ENCODE assay signal across 8 cellular contexts in genomic region chr20:33686984-33687366, GRCh38. TPM values are rescaled to one million over a fixed set of nuclear protein-coding genes. Genes with fewer than 3 reads are reported as not detected.
A peak's percentile ranks its signal among the peaks of the same experiment; 100 is the strongest.
DNase-seq lines count a peak whose midpoint lies in the region; ATAC-seq and TF ChIP-seq lines count a peak whose summit lies in the region.

No MANE protein-coding gene starts in this region.

- H3K4me1 Mint-ChIP-seq in osteocyte (ENCODE audit: unreplicated experiment): peaks cover 20% of the 10 kb centered on the region

- H3K79me2 ChIP-seq in DND-41 (ENCODE audit: insufficient read depth, low read length) (peaks cover 41% of the 10 kb centered on the region), OCI-LY3 (ENCODE audit: low read length) (peaks cover 41% of the 10 kb centered on the region)

- peaks cover 35% of the 10 kb centered on the region for H3K36me3 ChIP-seq in DND-41 (ENCODE audit: insufficient read depth, low read length)
- peaks cover 22% of the 10 kb centered on the region for H3K36me3 ChIP-seq in OCI-LY3 (replicated peaks; ENCODE audit: low read depth, low read length)

- peak overlapping the region; percentile 60 for H3K27ac Mint-ChIP-seq in osteocyte (ENCODE audit: unreplicated experiment)

- peak overlapping the region; percentile 88 for H3K4me3 Mint-ChIP-seq in osteocyte (ENCODE audit: unreplicated experiment)

- no peak for DNase-seq in DND-41
- no peak for DNase-seq in dorsolateral prefrontal cortex
- no peak for DNase-seq in osteocyte (ENCODE audit: extremely low spot score, unreplicated experiment)
- no peak for DNase-seq in NCI-H146 (lab: John Stamatoyannopoulos, UW)

- no peak for ATAC-seq in DND-41 (ENCODE audit: insufficient read depth, low read depth)
- ATAC-seq in HG02571 (IDR thresholded peaks at IDR 0.05; ENCODE audit: unreplicated experiment): no peak
- ATAC-seq in GM21423 (IDR thresholded peaks at IDR 0.05; ENCODE audit: unreplicated experiment): no peak
- no peak for ATAC-seq in GM21529 (IDR thresholded peaks at IDR 0.05; ENCODE audit: unreplicated experiment)

- no peaks in the 10 kb centered on the region for H3K27me3 Mint-ChIP-seq in osteocyte (ENCODE audit: unreplicated experiment)

- no peaks in the 10 kb centered on the region for H3K9me3 ChIP-seq in DND-41 (ENCODE audit: insufficient read depth, low read length, severe bottlenecking)
- no peaks in the 10 kb centered on the region for H3K9me3 ChIP-seq in OCI-LY3 (ENCODE audit: insufficient read depth, low read length)

- H3K27ac ChIP-seq in DND-41 (ENCODE audit: low read length): peak overlapping the region; percentile 66
- no peak overlapping the region for H3K27ac ChIP-seq in OCI-LY3 (ENCODE audit: low read length)
- peak overlapping the region; percentile 78 to 99 (median 94) for H3K27ac ChIP-seq in dorsolateral prefrontal cortex

- H3K4me2 ChIP-seq in DND-41 (ENCODE audit: insufficient read depth, low read length) (peak overlapping the region; percentile 78), OCI-LY3 (ENCODE audit: low read length) (peak overlapping the region; percentile 99)

- no peaks in the 10 kb centered on the region for H3K36me3 Mint-ChIP-seq in osteocyte (ENCODE audit: unreplicated experiment)

- H2AFZ ChIP-seq in DND-41 (ENCODE audit: low read depth, low read length) (peak overlapping the region; percentile 81), OCI-LY3 (ENCODE audit: low read depth, low read length) (peak overlapping the region; percentile 99)

- peaks cover 63% of the 10 kb centered on the region for H3K4me1 ChIP-seq in DND-41 (ENCODE audit: insufficient read depth, low read length)
- H3K4me1 ChIP-seq in OCI-LY3 (ENCODE audit: low read length): peaks cover 45% of the 10 kb centered on the region

- H3K27me3 ChIP-seq in DND-41 (ENCODE audit: insufficient read depth, low read length, poor library complexity): no peaks in the 10 kb centered on the region
- no peaks in the 10 kb centered on the region for H3K27me3 ChIP-seq in OCI-LY3 (ENCODE audit: low read depth, low read length)
- H3K27me3 ChIP-seq in dorsolateral prefrontal cortex: no peaks in the 10 kb centered on the region

- TF ChIP-seq CTCF in DND-41 (IDR thresholded peaks at IDR 0.05; ENCODE audit: borderline replicate concordance, extremely low read depth, low read length, poor library complexity, severe bottlenecking) (no peak), OCI-LY3 (IDR thresholded peaks at IDR 0.05; ENCODE audit: low read depth, low read length) (no peak), dorsolateral prefrontal cortex (IDR thresholded peaks at IDR 0.05 in 54 of 56, conservative IDR thresholded peaks at IDR 0.05 in 2 of 56; ENCODE audit: low read depth in 1 of 56, partially characterized antibody in 56 of 56) (no peak), osteocyte (IDR thresholded peaks at IDR 0.05) (no peak)

- H4K20me1 ChIP-seq in DND-41 (ENCODE audit: insufficient read depth, low read length): peaks cover 36% of the 10 kb centered on the region
- H4K20me1 ChIP-seq in OCI-LY3 (ENCODE audit: insufficient read depth, low read length): peaks cover 31% of the 10 kb centered on the region

- peak overlapping the region in 1 of 2 experiments; percentile 74; a peak in 3 of 4 replicates for H3K4me3 ChIP-seq in DND-41 (ENCODE audit: low read depth in 1 of 2, low read length in 2 of 2)
- peak overlapping the region; percentile 83 for H3K4me3 ChIP-seq in OCI-LY3 (ENCODE audit: low read length)
- peak overlapping the region; percentile 11 to 68 (median 53) for H3K4me3 ChIP-seq in dorsolateral prefrontal cortex

- intact Hi-C loops in dorsolateral prefrontal cortex (cut with DNase I): loop anchor here in 1 of 2 donors (10.0 kb wide), 1 partner anchor 1322 kb away; no protein-coding TSS in a partner anchor

- H3K9me3 Mint-ChIP-seq in osteocyte (ENCODE audit: unreplicated experiment): no peaks in the 10 kb centered on the region

- peak overlapping the region; percentile 70 for H3K9ac ChIP-seq in DND-41 (ENCODE audit: low read depth, low read length)
- H3K9ac ChIP-seq in OCI-LY3 (ENCODE audit: low read length): peak overlapping the region; percentile 71

RNA-seq across cellular contexts. Expression of gene E2F1, which starts 0.8 kb away (rescaled TPM):
- 10 to 100 TPM in 17 of 120 experiments, 1 to 10 TPM in 103; 5.2 to 12.7 (median 8.2) TPM for total RNA-seq in dorsolateral prefrontal cortex
- 5.6 and 6.3 TPM in 2 replicates for total RNA-seq in osteocyte

RNA-seq across cellular contexts. Expression of gene NECAB3, which starts 12.7 kb away (rescaled TPM):
- 100 to 1,000 TPM in 2 of 120 experiments, 10 to 100 TPM in 118; 40.0 to 107 (median 69.5) TPM for total RNA-seq in dorsolateral prefrontal cortex
- total RNA-seq in osteocyte: 29.1 and 30.0 TPM in 2 replicates

RNA-seq across cellular contexts. Expression of gene ACTL10, which starts 20.2 kb away (rescaled TPM):
- total RNA-seq in dorsolateral prefrontal cortex: 1 to 10 TPM in 1 of 120 experiments, under 1 TPM in 82, not detected in 37; 0.20 to 1.3 (median 0.39) TPM
- 0.52 and 0.54 TPM in 2 replicates for total RNA-seq in osteocyte

RNA-seq across cellular contexts. Expression of gene C20orf144, which starts 24.8 kb away (rescaled TPM):
- total RNA-seq in dorsolateral prefrontal cortex: under 1 TPM in 34 of 120 experiments, not detected in 86; 0.19 to 0.98 (median 0.29) TPM
- total RNA-seq in osteocyte: 0.13 and 0.37 TPM in 2 replicates

RNA-seq across cellular contexts. Expression of gene PXMP4, which starts 33.1 kb away (rescaled TPM):
- total RNA-seq in dorsolateral prefrontal cortex (10 to 100 TPM in 110 of 120 experiments, 1 to 10 TPM in 10; 7.0 to 18.9 (median 12.7) TPM), osteocyte (2.1 and 3.4 TPM in 2 replicates)
